Comparison of ENCODE assay signal across 22 cellular contexts in genomic region chr7:1688542-1688941, GRCh38. TPM values are rescaled to one million over a fixed set of nuclear protein-coding genes. Genes with fewer than 3 reads are reported as not detected.
"Had no signal": no experiment of that assay in that cellular context is flagged by ENCODE, and none has a peak within 500 bp of the region (broad histone marks: within the 10 kb centered on the region; RNA-seq: fewer than 3 reads in every experiment).

No MANE protein-coding gene starts in this region.

- DNase-seq: colonic mucosa; cortex of kidney; effector CD8-positive, alpha-beta T cell; effector memory CD8-positive, alpha-beta T cell; foreskin keratinocyte; heart right ventricle; hippocampal formation; left cardiac atrium; left ventricle myocardium superior; lower lobe of right lung; mesenchymal stem cell; mucosa of descending colon; naive B cell had no signal

- FAIRE-seq: endothelial cell of umbilical vein, frontal cortex, islet of Langerhans, keratinocyte had no signal

- H3K27ac Mint-ChIP-seq: dendritic cell treated with granulocyte-macrophage colony-stimulating factor and Interleukin-4, amounts not matched to agents 40 ng/mL and 50 ng/mL, for 4 days; effector memory CD8-positive, alpha-beta T cell; mesothelial cell of epicardium had no signal

- ATAC-seq: effector memory CD8-positive, alpha-beta T cell; foreskin keratinocyte; gastroesophageal sphincter; heart right ventricle; left cardiac atrium; left lung; left ventricle myocardium superior; lower lobe of right lung; mucosa of descending colon had no signal

- H3K4me3 Mint-ChIP-seq: dendritic cell treated with granulocyte-macrophage colony-stimulating factor and Interleukin-4, amounts not matched to agents 40 ng/mL and 50 ng/mL, for 4 days; effector memory CD8-positive, alpha-beta T cell; mesothelial cell of epicardium; naive B cell had no signal

- H3K4me1 Mint-ChIP-seq: mesothelial cell of epicardium, naive B cell had no signal

RNA-seq across cellular contexts. Expression of gene ELFN1, which starts 18.5 kb away (rescaled TPM):
- total RNA-seq: foreskin keratinocyte, myocyte had no signal
